In the genomic region with DNA sequence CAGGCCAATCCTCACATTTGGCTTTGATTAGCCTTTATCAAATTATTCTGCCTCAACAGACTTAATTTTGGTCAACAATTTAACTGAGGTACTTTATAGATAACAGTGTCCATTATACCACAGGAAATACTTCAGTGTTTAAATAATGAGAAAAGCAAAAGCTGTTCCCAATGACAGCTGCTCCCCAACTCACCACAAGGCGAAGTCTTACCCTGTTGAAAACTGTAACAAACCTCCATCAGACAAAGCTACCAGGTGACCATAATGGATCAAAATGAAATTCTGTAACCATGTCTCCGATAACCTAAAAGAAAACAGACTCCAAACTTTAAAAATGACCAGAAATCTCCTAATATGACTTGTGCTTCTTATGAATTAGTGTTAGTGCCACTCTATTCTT, we compare ENCODE assay signal across 20 cellular contexts. TPM values are rescaled to one million over a fixed set of nuclear protein-coding genes. Genes with fewer than 3 reads are reported as not detected.
DNase-seq lines count a peak whose midpoint lies in the region; ATAC-seq and TF ChIP-seq lines count a peak whose summit lies in the region.
"Had no signal": no experiment of that assay in that cellular context is flagged by ENCODE, and none has a peak within 500 bp of the region (broad histone marks: within the 10 kb centered on the region; RNA-seq: fewer than 3 reads in every experiment).

No MANE protein-coding gene starts in this region.

- H3K4me1 Mint-ChIP-seq in activated CD8-positive, alpha-beta memory T cell treated with anti-CD3 and anti-CD28 coated beads, Interleukin-2, amount 10 ng/mL, durations not matched to agents 7 days and 5 days: no peaks in the 10 kb centered on the region
- H3K4me1 Mint-ChIP-seq in chondrocyte (ENCODE audit: low read depth): no peaks in the 10 kb centered on the region
- H3K4me1 Mint-ChIP-seq: activated B cell treated with CpG ODN at 0.5 μM for 24 hours; naive thymus-derived CD8-positive, alpha-beta T cell had no signal

- H3K27ac Mint-ChIP-seq in activated CD8-positive, alpha-beta memory T cell treated with anti-CD3 and anti-CD28 coated beads, Interleukin-2, amount 10 ng/mL, durations not matched to agents 7 days and 5 days: no peak overlapping the region
- no peak overlapping the region for H3K27ac Mint-ChIP-seq in chondrocyte (ENCODE audit: unreplicated experiment)
- H3K27ac Mint-ChIP-seq: activated B cell treated with CpG ODN at 0.5 μM for 24 hours; activated CD8-positive, alpha-beta T cell treated with anti-CD3 and anti-CD28 coated beads, Interleukin-2, amount 10 ng/mL, durations not matched to agents 7 days and 5 days; activated naive CD8-positive, alpha-beta T cell treated with anti-CD3 and anti-CD28 coated beads, Interleukin-2, amount 10 ng/mL, durations not matched to agents 7 days and 5 days; activated T-cell treated with anti-CD3 and anti-CD28 coated beads, Interleukin-2, amount 50 U/mL, for 72 hours; HFFc6; naive thymus-derived CD8-positive, alpha-beta T cell; T-helper 1 cell treated with Interleukin-12 subunit alpha and Interleukin-12 subunit beta and Interleukin-4 antibody, amounts not matched to agents 30 μg/mL and 1 μg/mL, for 36 hours had no signal

- POLR2A ChIA-PET in HCT116 (lab: Charles Lee) (no interaction called here), PC-3 (lab: Charles Lee; ENCODE audit: unreplicated experiment) (no interaction called here)

- no TSS peak for BruUV-seq in HCT116 (replicated peaks; lab: Mats Ljungman, UMichigan)
- BruUV-seq in PC-3 (replicated peaks; lab: Mats Ljungman, UMichigan): no TSS peak

- H3K9me3 Mint-ChIP-seq in activated CD8-positive, alpha-beta memory T cell treated with anti-CD3 and anti-CD28 coated beads, Interleukin-2, amount 10 ng/mL, durations not matched to agents 7 days and 5 days (ENCODE audit: low read depth): peaks cover 26% of the 10 kb centered on the region
- peaks cover 67% of the 10 kb centered on the region for H3K9me3 Mint-ChIP-seq in chondrocyte (ENCODE audit: low read depth)

- no peak overlapping the region for H3K4me3 ChIP-seq in DND-41 (ENCODE audit: low read depth in 1 of 2, low read length in 2 of 2)
- H3K4me3 ChIP-seq in HCT116 (replicated peaks in 1 of 2; ENCODE audit: low read depth in 1 of 2, low read length in 2 of 2): no peak overlapping the region
- H3K4me3 ChIP-seq in PC-3 (ENCODE audit: low read length): no peak overlapping the region
- H3K4me3 ChIP-seq: cardiac muscle cell, heart right ventricle, psoas muscle had no signal

- ATAC-seq in DND-41 (ENCODE audit: insufficient read depth, low read depth) (no peak), HCT116 (no peak), PC-3 (no peak), foreskin keratinocyte (no peak)
- no peak for ATAC-seq in activated CD8-positive, alpha-beta memory T cell treated with anti-CD3 and anti-CD28 coated beads, Interleukin-2, amount 10 ng/mL, durations not matched to agents 7 days and 5 days
- ATAC-seq: activated CD8-positive, alpha-beta T cell treated with anti-CD3 and anti-CD28 coated beads, Interleukin-2, amount 10 ng/mL, durations not matched to agents 7 days and 5 days; activated T-cell treated with anti-CD3 and anti-CD28 coated beads, Interleukin-2, amount 50 U/mL, for 72 hours; heart right ventricle; naive thymus-derived CD8-positive, alpha-beta T cell; psoas muscle had no signal

- peaks cover 14% of the 10 kb centered on the region for H3K36me3 Mint-ChIP-seq in activated CD8-positive, alpha-beta memory T cell treated with anti-CD3 and anti-CD28 coated beads, Interleukin-2, amount 10 ng/mL, durations not matched to agents 7 days and 5 days
- H3K36me3 Mint-ChIP-seq in chondrocyte (ENCODE audit: low read depth): peaks cover 61% of the 10 kb centered on the region

- H3K9me3 ChIP-seq in DND-41 (ENCODE audit: insufficient read depth, low read length, severe bottlenecking) (peaks cover 11% of the 10 kb centered on the region), HCT116 (ENCODE audit: control insufficient read depth in 1 of 2, insufficient read depth in 1 of 2, low read depth in 1 of 2, low read length in 2 of 2) (peaks cover 26 to 30% of the 10 kb centered on the region in 2 experiments; a peak in 3 of 4 replicates), PC-3 (ENCODE audit: low read length) (peaks cover 56% of the 10 kb centered on the region)

- H3K27me3 ChIP-seq in DND-41 (ENCODE audit: insufficient read depth, low read length, poor library complexity) (no peaks in the 10 kb centered on the region), HCT116 (ENCODE audit: insufficient read depth, low read length) (no peaks in the 10 kb centered on the region), PC-3 (ENCODE audit: low read length) (no peaks in the 10 kb centered on the region), foreskin keratinocyte (no peaks in the 10 kb centered on the region)
- H3K27me3 ChIP-seq: cardiac muscle cell, heart right ventricle had no signal

- TF ChIP-seq RAD21 in HCT116 (IDR thresholded peaks at IDR 0.05; ENCODE audit: low read depth): peak; percentile 40; the same call in 1 of the 2 replicates

- no peak overlapping the region for H3K9ac ChIP-seq in DND-41 (ENCODE audit: low read depth, low read length)
- H3K9ac ChIP-seq in HCT116 (ENCODE audit: low read length): no peak overlapping the region
- no peak overlapping the region for H3K9ac ChIP-seq in PC-3 (ENCODE audit: low read length)

- H3F3A ChIP-seq in PC-3 (ENCODE audit: low read length, unreplicated experiment): no peaks in the 10 kb centered on the region

- H3K9me2 ChIP-seq in HCT116 (ENCODE audit: insufficient read depth) (no peaks in the 10 kb centered on the region), PC-3 (replicated peaks; ENCODE audit: low read length) (no peaks in the 10 kb centered on the region)

- no peak overlapping the region for H2AFZ ChIP-seq in DND-41 (ENCODE audit: low read depth, low read length)
- no peak overlapping the region for H2AFZ ChIP-seq in HCT116 (ENCODE audit: low read depth, low read length, poor library complexity, severe bottlenecking)
- H2AFZ ChIP-seq in PC-3 (ENCODE audit: low read length): no peak overlapping the region

- DNase-seq in DND-41: no peak
- no peak for DNase-seq in HCT116 (ENCODE audit: low read depth, low spot score)
- DNase-seq in PC-3: no peak
- no peak for DNase-seq in foreskin keratinocyte
- no peak for DNase-seq in activated CD8-positive, alpha-beta memory T cell treated with anti-CD3 and anti-CD28 coated beads, Interleukin-2, amount 10 ng/mL, durations not matched to agents 7 days and 5 days
- DNase-seq in chondrocyte (ENCODE audit: low spot score): no peak
- DNase-seq in NCI-H510A (lab: John Stamatoyannopoulos, UW): no peak
- DNase-seq: activated B cell treated with CpG ODN at 0.5 μM for 24 hours; activated CD8-positive, alpha-beta T cell treated with anti-CD3 and anti-CD28 coated beads, Interleukin-2, amount 10 ng/mL, durations not matched to agents 7 days and 5 days; activated naive CD8-positive, alpha-beta T cell treated with anti-CD3 and anti-CD28 coated beads, Interleukin-2, amount 10 ng/mL, durations not matched to agents 7 days and 5 days; activated T-cell treated with anti-CD3 and anti-CD28 coated beads, Interleukin-2, amount 50 U/mL, for 72 hours; Calu3; effector CD4-positive, alpha-beta T cell; heart right ventricle; HFFc6; naive thymus-derived CD8-positive, alpha-beta T cell; NCI-H2081 treated with DMSO at 0.1 percent for 48 hours; psoas muscle had no signal

- intact Hi-C loops in HCT116 (cut with micrococcal nuclease): no loop called here
- intact Hi-C loops in PC-3 (cut with micrococcal nuclease): no loop called here

- CTCF ChIA-PET in HCT116 (lab: Charles Lee): no interaction called here
- CTCF ChIA-PET in PC-3 (lab: Charles Lee): no interaction called here
- CTCF ChIA-PET in activated CD8-positive, alpha-beta memory T cell treated with anti-CD3 and anti-CD28 coated beads, Interleukin-2, amount 10 ng/mL, durations not matched to agents 7 days and 5 days (lab: Charles Lee): no interaction called here

- RAD21 ChIA-PET in HCT116 (lab: Charles Lee; ENCODE audit: low non-redundant PET in 1 of 2, low total read pairs in 2 of 2, uncharacterized antibody in 2 of 2, unreplicated experiment in 2 of 2): no interaction called here

- no peaks in the 10 kb centered on the region for H3K27me3 Mint-ChIP-seq in activated CD8-positive, alpha-beta memory T cell treated with anti-CD3 and anti-CD28 coated beads, Interleukin-2, amount 10 ng/mL, durations not matched to agents 7 days and 5 days
- H3K27me3 Mint-ChIP-seq in chondrocyte (ENCODE audit: low read depth): no peaks in the 10 kb centered on the region
- H3K27me3 Mint-ChIP-seq: activated B cell treated with CpG ODN at 0.5 μM for 24 hours; activated naive CD8-positive, alpha-beta T cell treated with anti-CD3 and anti-CD28 coated beads, Interleukin-2, amount 10 ng/mL, durations not matched to agents 7 days and 5 days; naive thymus-derived CD8-positive, alpha-beta T cell had no signal

- no peak overlapping the region for H3K4me3 Mint-ChIP-seq in activated CD8-positive, alpha-beta memory T cell treated with anti-CD3 and anti-CD28 coated beads, Interleukin-2, amount 10 ng/mL, durations not matched to agents 7 days and 5 days
- no peak overlapping the region for H3K4me3 Mint-ChIP-seq in chondrocyte (ENCODE audit: unreplicated experiment)
- H3K4me3 Mint-ChIP-seq: activated B cell treated with CpG ODN at 0.5 μM for 24 hours; activated CD8-positive, alpha-beta T cell treated with anti-CD3 and anti-CD28 coated beads, Interleukin-2, amount 10 ng/mL, durations not matched to agents 7 days and 5 days; activated naive CD8-positive, alpha-beta T cell treated with anti-CD3 and anti-CD28 coated beads, Interleukin-2, amount 10 ng/mL, durations not matched to agents 7 days and 5 days; activated T-cell treated with anti-CD3 and anti-CD28 coated beads, Interleukin-2, amount 50 U/mL, for 72 hours; HFFc6; naive thymus-derived CD8-positive, alpha-beta T cell; T-helper 1 cell treated with Interleukin-12 subunit alpha and Interleukin-12 subunit beta and Interleukin-4 antibody, amounts not matched to agents 30 μg/mL and 1 μg/mL, for 36 hours had no signal

- H3K27ac ChIP-seq in DND-41 (ENCODE audit: low read length): no peak overlapping the region
- H3K27ac ChIP-seq in HCT116 (ENCODE audit: low read depth, low read length): no peak overlapping the region
- H3K27ac ChIP-seq in PC-3 (ENCODE audit: low read length): no peak overlapping the region
- no peak overlapping the region for H3K27ac ChIP-seq in foreskin keratinocyte
- H3K27ac ChIP-seq: cardiac muscle cell, heart right ventricle, psoas muscle had no signal

- H3K4me2 ChIP-seq in DND-41 (ENCODE audit: insufficient read depth, low read length) (no peak overlapping the region), HCT116 (ENCODE audit: low read length) (no peak overlapping the region), PC-3 (ENCODE audit: low read length) (no peak overlapping the region)

- TF ChIP-seq CTCF in DND-41 (IDR thresholded peaks at IDR 0.05; ENCODE audit: borderline replicate concordance, extremely low read depth, low read length, poor library complexity, severe bottlenecking): peak; percentile 58
- 0 out of 6 replicates have a peak, but pooled peaks of 1 of the 3 experiments have one; percentile 9 for TF ChIP-seq CTCF in HCT116 (IDR thresholded peaks at IDR 0.05 in 2 of 3, conservative IDR thresholded peaks at IDR 0.05 in 1 of 3; ENCODE audit: borderline replicate concordance in 1 of 3, insufficient read depth in 1 of 3, low read depth in 2 of 3, low read length in 2 of 3)
- TF ChIP-seq CTCF in PC-3 (conservative IDR thresholded peaks at IDR 0.05; ENCODE audit: low read depth, low read length): 0 out of 2 replicates have a peak, but pooled peaks have one; percentile 21
- TF ChIP-seq CTCF in foreskin keratinocyte (conservative IDR thresholded peaks at IDR 0.05): peak; percentile 25
- TF ChIP-seq CTCF in chondrocyte (IDR thresholded peaks at IDR 0.05): no peak

- H4K20me1 ChIP-seq in DND-41 (ENCODE audit: insufficient read depth, low read length) (no peaks in the 10 kb centered on the region), HCT116 (ENCODE audit: insufficient read depth) (no peaks in the 10 kb centered on the region), PC-3 (ENCODE audit: low read length) (no peaks in the 10 kb centered on the region)

- H3K79me2 ChIP-seq in DND-41 (ENCODE audit: insufficient read depth, low read length) (no peaks in the 10 kb centered on the region), HCT116 (ENCODE audit: insufficient read depth, low read length) (no peaks in the 10 kb centered on the region), PC-3 (ENCODE audit: low read length) (no peaks in the 10 kb centered on the region)

- H3K4me1 ChIP-seq in DND-41 (ENCODE audit: insufficient read depth, low read length): no peaks in the 10 kb centered on the region
- no peaks in the 10 kb centered on the region for H3K4me1 ChIP-seq in HCT116 (ENCODE audit: control insufficient read depth in 1 of 2, insufficient read depth in 2 of 2, low read length in 2 of 2)
- no peaks in the 10 kb centered on the region for H3K4me1 ChIP-seq in PC-3 (ENCODE audit: insufficient read depth, low read length)
- H3K4me1 ChIP-seq in foreskin keratinocyte: no peaks in the 10 kb centered on the region
- H3K4me1 ChIP-seq: heart right ventricle, psoas muscle had no signal

- H3K36me3 ChIP-seq in DND-41 (ENCODE audit: insufficient read depth, low read length) (peaks cover 15% of the 10 kb centered on the region), HCT116 (ENCODE audit: control insufficient read depth in 1 of 2, insufficient read depth in 2 of 2, low read length in 2 of 2) (no peaks in the 10 kb centered on the region), PC-3 (ENCODE audit: low read depth, low read length) (peaks cover 35% of the 10 kb centered on the region)

- TF ChIP-seq POLR2A in HCT116 (IDR thresholded peaks at IDR 0.05; ENCODE audit: borderline replicate concordance, extremely low read depth, insufficient read depth, insufficient read length): no peak

RNA-seq across cellular contexts. Expression of a gene that starts 50.3 kb away (rescaled TPM):
- total RNA-seq in HCT116 (2021; ENCODE audit: unreplicated experiment) (3.6 TPM), PC-3 (2014; rRNA removed) (3.0 and 8.2 TPM in 2 replicates), foreskin keratinocyte (4.1 and 5.0 TPM in 2 replicates), chondrocyte (4.7 to 7.2 TPM (median 5.8 TPM) in 3 replicates)
- 1.4 and 2.6 TPM in 2 replicates for polyA plus RNA-seq in HCT116 (2012)
- polyA plus RNA-seq in foreskin keratinocyte: 1.8 and 2.2 TPM in 2 replicates
- 10 to 100 TPM in 1 of 2 experiments, 1 to 10 TPM in 1; 9.7 to 11.9 TPM for total RNA-seq in activated CD8-positive, alpha-beta memory T cell treated with anti-CD3 and anti-CD28 coated beads, Interleukin-2, amount 10 ng/mL, durations not matched to agents 7 days and 5 days
